In the genomic region with DNA sequence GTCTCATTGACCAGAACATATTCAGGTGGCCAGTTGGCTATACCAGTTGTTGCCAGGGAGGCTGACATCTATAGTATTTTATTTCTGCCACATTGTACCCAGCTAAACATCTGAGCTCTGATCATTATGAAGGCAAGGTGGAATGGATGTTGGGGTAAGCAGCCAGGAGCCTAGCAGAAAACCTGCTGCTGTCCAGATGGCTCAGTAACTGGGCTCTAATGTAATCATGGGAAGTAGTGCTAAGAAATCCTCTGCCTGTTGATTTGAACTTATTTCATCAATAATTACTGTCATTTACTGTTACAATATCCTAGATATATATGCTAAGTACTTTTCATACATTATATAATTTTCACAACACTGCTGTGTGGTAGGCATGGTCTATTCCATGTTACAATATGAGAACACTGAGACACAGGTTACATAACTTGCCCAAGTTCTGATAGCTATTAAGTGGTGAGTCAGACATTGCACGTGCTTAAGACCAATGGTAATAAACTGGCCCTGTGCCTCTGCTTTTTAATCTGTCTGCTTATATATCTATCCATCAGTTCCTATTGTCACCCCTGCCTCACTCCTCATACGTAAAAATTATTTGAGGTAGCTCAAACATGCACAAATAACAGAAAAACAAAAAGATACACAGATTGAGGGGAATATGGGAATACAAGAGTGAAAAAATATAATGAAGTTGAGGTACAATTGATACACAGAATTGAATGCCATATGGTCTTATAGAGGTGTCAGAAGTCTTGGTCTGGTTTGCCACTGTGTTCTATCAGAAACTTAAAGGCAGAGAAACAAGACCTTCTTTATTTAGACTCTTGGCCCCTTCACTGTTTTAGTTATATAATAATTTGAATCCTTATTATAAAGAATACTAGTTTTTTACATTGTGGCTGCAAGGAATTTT, we compare ENCODE assay signal across 10 cellular contexts. TPM values are rescaled to one million over a fixed set of nuclear protein-coding genes. Genes with fewer than 3 reads are reported as not detected.
DNase-seq lines count a peak whose midpoint lies in the region; ATAC-seq and TF ChIP-seq lines count a peak whose summit lies in the region.
"Had no signal": no experiment of that assay in that cellular context is flagged by ENCODE, and none has a peak within 500 bp of the region (broad histone marks: within the 10 kb centered on the region; RNA-seq: fewer than 3 reads in every experiment).

No MANE protein-coding gene starts in this region.

- H3K4me1 ChIP-seq in lower lobe of right lung = peaks cover 27% of the 10 kb centered on the region
- H3K4me1 ChIP-seq: uterus had no signal

- no peak overlapping the region for H3K4me3 ChIP-seq in lower lobe of right lung
- H3K4me3 ChIP-seq: uterus had no signal

- intact Hi-C loops in lower lobe of right lung (cut with DNase I) = loop anchor here (10.0 kb wide), 1 partner anchor 77 kb away; a partner anchor contains a TSS
- intact Hi-C loops in posterior cingulate gyrus (cut with DNase I) = no loop called here

- DNase-seq in ELR (ENCODE audit: low read depth) (peak; percentile 81), astrocyte of the hippocampus (ENCODE audit: low read depth, low spot score) (peak; percentile 48), lower lobe of right lung (no peak), NCI-H146 treated with DMSO at 0.1 percent for 48 hours (lab: John Stamatoyannopoulos, UW; ENCODE audit: unreplicated experiment) (no peak), posterior cingulate gyrus (no peak), HK-2 (ENCODE audit: unreplicated experiment) (no peak), NCI-H748 treated with DMSO at 0.1 percent for 48 hours (lab: John Stamatoyannopoulos, UW) (no peak)
- DNase-seq: activated naive CD8-positive, alpha-beta T cell treated with anti-CD3 and anti-CD28 coated beads, Interleukin-2, amount 10 ng/mL, durations not matched to agents 7 days and 5 days had no signal

- no peaks in the 10 kb centered on the region for H3K27me3 ChIP-seq in lower lobe of right lung (ENCODE audit: low read depth)
- H3K27me3 ChIP-seq: uterus had no signal

- no peaks in the 10 kb centered on the region for H3K9me3 ChIP-seq in lower lobe of right lung
- H3K9me3 ChIP-seq: uterus had no signal

- TF ChIP-seq CTCF in lower lobe of right lung (IDR thresholded peaks at IDR 0.05) = no peak

- peaks cover 23% of the 10 kb centered on the region for H3K36me3 ChIP-seq in lower lobe of right lung
- H3K36me3 ChIP-seq: uterus had no signal

- peak overlapping the region; percentile 1 for H3K27ac ChIP-seq in lower lobe of right lung

- ATAC-seq in HG03342 (IDR thresholded peaks at IDR 0.05; ENCODE audit: unreplicated experiment) = peak; percentile 59
- peak; percentile 68 to 96 for ATAC-seq in lower lobe of right lung

RNA-seq across cellular contexts. Expression of a gene that starts 25.2 kb away (rescaled TPM):
- total RNA-seq in lower lobe of right lung = 21.1 TPM

Comparison
In these comparisons a context has a peak if more than half of its experiments do, and no peak if none do; other contexts are left out.
1. DNase-seq: peak in ELR (single experiment) and astrocyte of the hippocampus (single experiment); none in lower lobe of right lung (single experiment), NCI-H146 treated with DMSO at 0.1 percent for 48 hours (single experiment), posterior cingulate gyrus (0 of 10), HK-2 (single experiment) and NCI-H748 treated with DMSO at 0.1 percent for 48 hours (single experiment).